8 cellular contexts compared by ENCODE assay signal in genomic region chr11:96390403-96390830, GRCh38. TPM values are rescaled to one million over a fixed set of nuclear protein-coding genes. Genes with fewer than 3 reads are reported as not detected.
DNase-seq lines count a peak whose midpoint lies in the region; ATAC-seq and TF ChIP-seq lines count a peak whose summit lies in the region.

No MANE protein-coding gene starts in this region.

- TF ChIP-seq CTCF in BJ (IDR thresholded peaks at IDR 0.05; ENCODE audit: insufficient read depth, low read depth, low read length) (no peak), MCF 10A (IDR thresholded peaks at IDR 0.05; ENCODE audit: unreplicated experiment) (no peak), liver (IDR thresholded peaks at IDR 0.05; ENCODE audit: low read depth, low read length, missing input control) (no peak), tibial nerve (IDR thresholded peaks at IDR 0.05) (no peak)

- POLR2A ChIA-PET in BJ (lab: Charles Lee) (interaction anchor here (0.7 kb wide), 2 partner anchors 235 to 359 kb away, joined by 3 read pairs; no protein-coding TSS in a partner anchor), MCF 10A (lab: Yijun Ruan, JAX) (interaction anchor here (0.5 to 3.5 kb wide), 13 partner anchors 8 to 1314 kb away, joined by 3 to 42 read pairs (median 6); partner anchors contain the start of genes CEP57, FAM76B and MAML2)

- peak overlapping the region; percentile 52 to 64 for H3K9ac ChIP-seq in liver (ENCODE audit: low read depth in 1 of 2, low read length in 2 of 2)

- no peaks in the 10 kb centered on the region for H3K9me3 ChIP-seq in liver (ENCODE audit: control insufficient read depth in 4 of 4, low read length in 3 of 4)
- H3K9me3 ChIP-seq in tibial nerve = no peaks in the 10 kb centered on the region

- CTCF ChIA-PET in BJ (lab: Yijun Ruan, JAX) = interaction anchor here (2.7 kb wide), 1 partner anchor 47 kb away, joined by 13 read pairs; the partner anchor contains the start of gene MAML2
- CTCF ChIA-PET in MCF 10A (lab: Yijun Ruan, JAX) = interaction anchor here (0.7 to 3.5 kb wide), 6 partner anchors 9 to 554 kb away, joined by 3 to 15 read pairs (median 6); partner anchors contain the start of gene MAML2

- H3K4me3 ChIP-seq in BJ (ENCODE audit: low read depth, low read length) = peak overlapping the region; percentile 97
- H3K4me3 ChIP-seq in liver (ENCODE audit: low read depth in 1 of 3, low read length in 3 of 3) = peak overlapping the region; percentile 68 to 98 (median 82)
- H3K4me3 ChIP-seq in tibial nerve = peak overlapping the region; percentile 78 to 87 (median 82)

- TF ChIP-seq EP300 in tibial nerve (IDR thresholded peaks at IDR 0.05) = no peak

- H3K9me3 Mint-ChIP-seq in MCF 10A (ENCODE audit: unreplicated experiment) = no peaks in the 10 kb centered on the region

- no peaks in the 10 kb centered on the region for H3K27me3 Mint-ChIP-seq in MCF 10A (ENCODE audit: insufficient read depth, unreplicated experiment)

- DNase-seq in BJ (ENCODE audit: low read depth) (no peak), MCF 10A (ENCODE audit: unreplicated experiment) (no peak), tibial nerve (ENCODE audit: low spot score in 2 of 2) (peak in 1 of 2 donors; percentile 9), NCI-H2107 (lab: John Stamatoyannopoulos, UW) (no peak)
- no peak for DNase-seq in stimulated activated CD4-positive, alpha-beta T cell treated with anti-CD3 and anti-CD28 coated beads, Interleukin-4, amount 100 ng/mL, for 24 hours

- H3K4me1 ChIP-seq in liver (ENCODE audit: control insufficient read depth in 4 of 4, insufficient read depth in 4 of 4, low read length in 3 of 4) (peaks cover 0 to 13% (median 11%) of the 10 kb centered on the region in 4 donors), tibial nerve (peaks cover 0 to 56% (median 7%) of the 10 kb centered on the region in 4 donors)

- 35% methylated on average over 8 of the region's 8 CpGs for WGBS in liver
- WGBS in tibial nerve, 2 donors = 32 to 33% methylated on average over 8 of the region's 8 CpGs

- H3K27ac ChIP-seq in liver (ENCODE audit: low read depth in 1 of 2, low read length in 2 of 2) (peak overlapping the region; percentile 87 to 94), tibial nerve (peak overlapping the region; percentile 85 to 93 (median 89))

- H3K4me1 Mint-ChIP-seq in MCF 10A (ENCODE audit: insufficient read depth, unreplicated experiment) = peaks cover 11% of the 10 kb centered on the region

- no peaks in the 10 kb centered on the region for H3K36me3 ChIP-seq in BJ (ENCODE audit: control insufficient read depth, insufficient read depth, low read length)
- no peaks in the 10 kb centered on the region for H3K36me3 ChIP-seq in liver (ENCODE audit: control insufficient read depth in 4 of 4, insufficient read depth in 3 of 4, low read depth in 1 of 4, low read length in 3 of 4)
- no peaks in the 10 kb centered on the region for H3K36me3 ChIP-seq in tibial nerve

- peak overlapping the region; percentile 93 for H3K27ac Mint-ChIP-seq in MCF 10A (ENCODE audit: low read depth, unreplicated experiment)

- H3K4me3 Mint-ChIP-seq in MCF 10A (ENCODE audit: unreplicated experiment) = peak overlapping the region; percentile 77

- H3K27me3 ChIP-seq in BJ (ENCODE audit: control insufficient read depth, insufficient read depth, low read length) (no peaks in the 10 kb centered on the region), liver (ENCODE audit: control insufficient read depth in 4 of 4, insufficient read depth in 4 of 4, low read length in 3 of 4) (no peaks in the 10 kb centered on the region), tibial nerve (no peaks in the 10 kb centered on the region)

- no peak for TF ChIP-seq POLR2A in tibial nerve (IDR thresholded peaks at IDR 0.05)

- TF ChIP-seq RAD21 in liver (IDR thresholded peaks at IDR 0.05) = no peak

- ATAC-seq in HG03575 (IDR thresholded peaks at IDR 0.05; ENCODE audit: extremely low read depth, insufficient number of reproducible peaks, low FRiP score, unreplicated experiment) (peak; percentile 0), GM19452 (IDR thresholded peaks at IDR 0.05; ENCODE audit: unreplicated experiment) (no peak)

- intact Hi-C loops in MCF 10A (cut with micrococcal nuclease) = no loop called here

- BruUV-seq in MCF 10A (replicated peaks; lab: Mats Ljungman, UMichigan) = TSS peak; percentile 69

- H3K36me3 Mint-ChIP-seq in MCF 10A (ENCODE audit: insufficient read depth, unreplicated experiment) = peaks cover 4% of the 10 kb centered on the region

TF ChIP-seq in liver, 16 proteins besides CTCF, POLR2A, EP300 and RAD21:
- TF ChIP-seq HNF4A (conservative IDR thresholded peaks at IDR 0.05) = no peak

RNA-seq across cellular contexts. Expression of gene JRKL, which starts 0.6 kb away (rescaled TPM):
- 2.9 and 6.8 TPM in 2 replicates for polyA plus RNA-seq in BJ (2011; rRNA removed)
- 1.6 and 2.7 TPM in 2 replicates for polyA minus RNA-seq in BJ (2011; rRNA and poly(A)+ RNA removed)
- 11.5 and 16.3 TPM in 2 replicates for total RNA-seq in MCF 10A (2022)
- 1 to 10 TPM; 1.9 to 3.8 TPM for total RNA-seq in liver
- 1 to 10 TPM; 1.1 to 1.2 TPM for polyA plus RNA-seq in liver
- total RNA-seq in tibial nerve = 10 to 100 TPM in 1 of 4 donors, 1 to 10 TPM in 3; 5.9 to 10.5 (median 8.2) TPM

RNA-seq across cellular contexts. Expression of gene CCDC82, which starts 0.7 kb away (rescaled TPM):
- polyA plus RNA-seq in BJ (2011; rRNA removed) = 4.6 and 10.6 TPM in 2 replicates
- 3.3 and 4.5 TPM in 2 replicates for polyA minus RNA-seq in BJ (2011; rRNA and poly(A)+ RNA removed)
- 15.8 and 21.4 TPM in 2 replicates for total RNA-seq in MCF 10A (2022)
- total RNA-seq in liver = 10 to 100 TPM in 1 of 2 donors, 1 to 10 TPM in 1; 7.8 to 14.1 TPM
- polyA plus RNA-seq in liver = 10 to 100 TPM in 1 of 2 donors, 1 to 10 TPM in 1; 4.5 to 14.5 TPM
- total RNA-seq in tibial nerve = 10 to 100 TPM; 41.9 to 73.4 (median 49.5) TPM

RNA-seq across cellular contexts. Expression of gene MAML2, which starts 47.4 kb away (rescaled TPM):
- polyA plus RNA-seq in BJ (2011; rRNA removed) (20.5 and 22.0 TPM in 2 replicates), liver (under 1 TPM; 0.56 to 0.69 TPM)
- polyA minus RNA-seq in BJ (2011; rRNA and poly(A)+ RNA removed) = 32.1 and 44.8 TPM in 2 replicates
- total RNA-seq in MCF 10A (2022) (5.3 and 8.6 TPM in 2 replicates), liver (1 to 10 TPM; 2.1 TPM), tibial nerve (10 to 100 TPM; 20.5 to 38.4 (median 27.9) TPM)
